Comparison of ENCODE assay signal across 26 cellular contexts in the genomic region with DNA sequence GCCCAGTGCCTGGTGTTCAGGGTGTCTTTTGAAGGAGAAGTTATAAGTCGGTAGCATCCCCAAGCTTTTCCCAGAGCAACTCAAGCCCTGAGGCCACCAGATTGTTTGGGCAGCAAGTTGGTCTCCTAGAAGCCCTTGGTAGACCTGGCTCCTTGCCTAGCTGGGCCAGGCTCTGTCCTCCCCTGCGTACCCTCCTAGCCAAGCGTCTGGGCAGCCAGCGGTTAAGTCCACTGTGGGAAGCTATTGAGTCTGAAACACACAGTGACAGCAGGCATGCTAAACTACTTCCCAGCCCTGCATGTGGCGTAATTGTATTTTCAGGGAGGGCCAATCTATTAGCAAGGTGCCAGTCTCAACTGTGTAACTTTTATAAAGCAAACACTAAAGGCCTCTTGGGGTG.
"Had no signal": no experiment of that assay in that cellular context is flagged by ENCODE, and none has a peak within 500 bp of the region (broad histone marks: within the 10 kb centered on the region; RNA-seq: fewer than 3 reads in every experiment).

No MANE protein-coding gene starts in this region.

- H3K27me3 ChIP-seq: ascending aorta, brain microvascular endothelial cell, esophagus muscularis mucosa, foreskin keratinocyte, stomach, tibial artery had no signal

- H3K27me3 Mint-ChIP-seq: activated CD4-positive, alpha-beta memory T cell treated with anti-CD3 and anti-CD28 coated beads for 36 hours; activated CD4-positive, alpha-beta T cell treated with anti-CD3 and anti-CD28 coated beads, Interleukin-2, amount 10 ng/mL, durations not matched to agents 24 days and 14 days; activated naive CD4-positive, alpha-beta T cell treated with anti-CD3 and anti-CD28 coated beads, Interleukin-2, amount 10 ng/mL, durations not matched to agents 7 days and 5 days; activated naive CD8-positive, alpha-beta T cell treated with anti-CD3 and anti-CD28 coated beads, Interleukin-2, amount 10 ng/mL, durations not matched to agents 7 days and 5 days; memory B cell; naive thymus-derived CD8-positive, alpha-beta T cell; stimulated activated naive B cell treated with anti-CD40 and anti-IgM and Interleukin-4, amounts not matched to agents 10 μg/mL and 1 μg/mL and 100 μg/mL, for 72 hours had no signal

- H3K36me3 ChIP-seq: ascending aorta, brain microvascular endothelial cell, esophagus muscularis mucosa, heart right ventricle, neural progenitor cell, stomach, tibial artery, WERI-Rb-1 had no signal

- H3K36me3 Mint-ChIP-seq: activated CD4-positive, alpha-beta memory T cell treated with anti-CD3 and anti-CD28 coated beads for 36 hours; activated naive CD4-positive, alpha-beta T cell treated with anti-CD3 and anti-CD28 coated beads, Interleukin-2, amount 10 ng/mL, durations not matched to agents 7 days and 5 days; activated naive CD8-positive, alpha-beta T cell treated with anti-CD3 and anti-CD28 coated beads, Interleukin-2, amount 10 ng/mL, durations not matched to agents 7 days and 5 days; memory B cell; naive thymus-derived CD8-positive, alpha-beta T cell; neural progenitor cell; stimulated activated naive B cell treated with anti-CD40 and anti-IgM and Interleukin-4, amounts not matched to agents 10 μg/mL and 1 μg/mL and 100 μg/mL, for 72 hours had no signal

- H3K9me3 Mint-ChIP-seq: dendritic cell treated with granulocyte-macrophage colony-stimulating factor and Interleukin-4, amounts not matched to agents 40 ng/mL and 50 ng/mL, for 4 days; neural progenitor cell had no signal

- H3K4me3 Mint-ChIP-seq: activated CD4-positive, alpha-beta memory T cell treated with anti-CD3 and anti-CD28 coated beads for 36 hours; activated CD4-positive, alpha-beta T cell treated with anti-CD3 and anti-CD28 coated beads, Interleukin-2, amount 10 ng/mL, durations not matched to agents 24 days and 14 days; activated naive CD4-positive, alpha-beta T cell treated with anti-CD3 and anti-CD28 coated beads, Interleukin-2, amount 10 ng/mL, durations not matched to agents 7 days and 5 days; activated naive CD8-positive, alpha-beta T cell treated with anti-CD3 and anti-CD28 coated beads, Interleukin-2, amount 10 ng/mL, durations not matched to agents 7 days and 5 days; dendritic cell treated with granulocyte-macrophage colony-stimulating factor and Interleukin-4, amounts not matched to agents 40 ng/mL and 50 ng/mL, for 4 days; memory B cell; naive thymus-derived CD8-positive, alpha-beta T cell; neural progenitor cell; stimulated activated naive B cell treated with anti-CD40 and anti-IgM and Interleukin-4, amounts not matched to agents 10 μg/mL and 1 μg/mL and 100 μg/mL, for 72 hours had no signal

- H3K4me3 ChIP-seq: ascending aorta, esophagus muscularis mucosa, heart right ventricle, neural progenitor cell, stomach, tibial artery had no signal

- ATAC-seq: activated CD4-positive, CD25-positive, alpha-beta regulatory T cell treated with anti-CD3 and anti-CD28 coated beads, Interleukin-2, amount 50 U/mL, for 24 hours; foreskin keratinocyte; heart right ventricle; naive thymus-derived CD8-positive, alpha-beta T cell; right cardiac atrium; stimulated activated naive B cell treated with anti-CD40 and anti-IgM and Interleukin-4, amounts not matched to agents 10 μg/mL and 1 μg/mL and 100 μg/mL, for 72 hours had no signal

- H3K9me3 ChIP-seq: ascending aorta, esophagus muscularis mucosa, heart right ventricle, tibial artery had no signal

- H3K27ac ChIP-seq: ascending aorta, brain microvascular endothelial cell, esophagus muscularis mucosa, foreskin keratinocyte, heart right ventricle, neural progenitor cell, stomach, tibial artery, WERI-Rb-1 had no signal

- H3K27ac Mint-ChIP-seq: activated CD4-positive, alpha-beta memory T cell treated with anti-CD3 and anti-CD28 coated beads for 36 hours; activated CD4-positive, alpha-beta T cell treated with anti-CD3 and anti-CD28 coated beads, Interleukin-2, amount 10 ng/mL, durations not matched to agents 24 days and 14 days; activated naive CD8-positive, alpha-beta T cell treated with anti-CD3 and anti-CD28 coated beads, Interleukin-2, amount 10 ng/mL, durations not matched to agents 7 days and 5 days; dendritic cell treated with granulocyte-macrophage colony-stimulating factor and Interleukin-4, amounts not matched to agents 40 ng/mL and 50 ng/mL, for 4 days; memory B cell; neural progenitor cell; stimulated activated naive B cell treated with anti-CD40 and anti-IgM and Interleukin-4, amounts not matched to agents 10 μg/mL and 1 μg/mL and 100 μg/mL, for 72 hours had no signal

- H3K4me1 ChIP-seq: ascending aorta, esophagus muscularis mucosa, foreskin keratinocyte, heart right ventricle, neural progenitor cell, stomach, tibial artery had no signal

- H3K4me1 Mint-ChIP-seq: activated CD4-positive, alpha-beta T cell treated with anti-CD3 and anti-CD28 coated beads, Interleukin-2, amount 10 ng/mL, durations not matched to agents 24 days and 14 days; activated naive CD4-positive, alpha-beta T cell treated with anti-CD3 and anti-CD28 coated beads, Interleukin-2, amount 10 ng/mL, durations not matched to agents 7 days and 5 days; activated naive CD8-positive, alpha-beta T cell treated with anti-CD3 and anti-CD28 coated beads, Interleukin-2, amount 10 ng/mL, durations not matched to agents 7 days and 5 days; memory B cell; naive thymus-derived CD8-positive, alpha-beta T cell; stimulated activated naive B cell treated with anti-CD40 and anti-IgM and Interleukin-4, amounts not matched to agents 10 μg/mL and 1 μg/mL and 100 μg/mL, for 72 hours had no signal

- DNase-seq: activated CD4-positive, alpha-beta memory T cell treated with anti-CD3 and anti-CD28 coated beads for 36 hours; activated CD4-positive, alpha-beta T cell treated with anti-CD3 and anti-CD28 coated beads, Interleukin-2, amount 10 ng/mL, durations not matched to agents 24 days and 14 days; activated CD8-positive, alpha-beta memory T cell treated with anti-CD3 and anti-CD28 coated beads, Interleukin-2, amount 50 U/mL, for 4 hours; activated gamma-delta T cell; activated naive CD4-positive, alpha-beta T cell treated with anti-CD3 and anti-CD28 coated beads, Interleukin-2, amount 10 ng/mL, durations not matched to agents 7 days and 5 days; activated naive CD8-positive, alpha-beta T cell treated with anti-CD3 and anti-CD28 coated beads, Interleukin-2, amount 10 ng/mL, durations not matched to agents 7 days and 5 days; activated T-cell treated with anti-CD3 and anti-CD28 coated beads, Interleukin-2, amount 50 U/mL, for 1 hour; brain microvascular endothelial cell; foreskin keratinocyte; heart right ventricle; midbrain; naive thymus-derived CD8-positive, alpha-beta T cell; right cardiac atrium; stimulated activated CD4-positive, alpha-beta T cell treated with anti-CD3 and anti-CD28 coated beads, Interleukin-15, amount 100 ng/mL, for 24 hours; stimulated activated CD4-positive, alpha-beta T cell treated with anti-CD3 and anti-CD28 coated beads, Interleukin-2, amount 100 ng/mL, for 24 hours; stimulated activated naive B cell treated with anti-CD40 and anti-IgM and Interleukin-4, amounts not matched to agents 10 μg/mL and 1 μg/mL and 100 μg/mL, for 72 hours; stomach; T1000; tibial artery; WERI-Rb-1 had no signal
